In the genomic region with DNA sequence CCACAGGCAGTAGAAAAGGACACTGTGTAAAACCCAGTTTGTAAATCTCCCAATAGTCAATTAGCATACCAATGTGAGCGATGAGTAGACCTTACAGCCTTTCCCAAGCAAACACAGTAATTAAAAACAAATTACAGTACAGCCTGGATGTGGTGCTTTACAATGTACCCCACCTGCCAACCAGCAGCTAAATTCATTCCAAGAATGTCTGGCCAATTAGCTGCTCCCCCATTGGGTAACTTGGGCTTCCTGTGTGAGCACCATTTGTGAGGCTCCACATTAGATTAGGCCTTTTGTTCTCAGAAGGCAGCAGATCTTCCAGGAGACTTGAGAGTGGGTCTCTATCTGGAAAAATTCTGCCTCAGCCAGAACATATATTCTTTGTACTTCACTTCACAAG, we compare ENCODE assay signal across 16 cellular contexts.
"Had no signal": no experiment of that assay in that cellular context is flagged by ENCODE, and none has a peak within 500 bp of the region (broad histone marks: within the 10 kb centered on the region; RNA-seq: fewer than 3 reads in every experiment).

No MANE protein-coding gene starts in this region.

- H3K4me3 ChIP-seq: coronary artery, left lung, tibial artery had no signal

- ATAC-seq: activated CD4-positive, CD25-positive, alpha-beta regulatory T cell treated with anti-CD3 and anti-CD28 coated beads, Interleukin-2, amount 50 U/mL, for 24 hours; activated CD8-positive, alpha-beta T cell treated with anti-CD3 and anti-CD28 coated beads, Interleukin-2, amount 10 ng/mL, durations not matched to agents 7 days and 5 days; left lung had no signal

- DNase-seq: activated CD4-positive, alpha-beta T cell treated with anti-CD3 and anti-CD28 coated beads, Interleukin-2, amount 10 ng/mL, durations not matched to agents 7 days and 5 days; activated CD8-positive, alpha-beta T cell treated with anti-CD3 and anti-CD28 coated beads, Interleukin-2, amount 10 ng/mL, durations not matched to agents 7 days and 5 days; activated naive CD4-positive, alpha-beta T cell treated with Interleukin-2 at 50 U/mL for 16 hours; activated naive CD8-positive, alpha-beta T cell treated with anti-CD3 and anti-CD28 coated beads, Interleukin-2, amount 10 ng/mL, durations not matched to agents 7 days and 5 days; activated T-cell treated with anti-CD3 and anti-CD28 coated beads, Interleukin-2, amount 50 U/mL, for 24 hours; amygdala; hypothalamus; left lung; mammary epithelial cell; stimulated activated CD4-positive, alpha-beta T cell treated with anti-CD3 and anti-CD28 coated beads, Interleukin-12 subunit alpha, Interleukin-12 subunit beta, amount 100 ng/mL, for 4 hours; stimulated activated CD4-positive, alpha-beta T cell treated with anti-CD3 and anti-CD28 coated beads, Interleukin-1b, Interleukin-23, amount 100 ng/mL, for 48 hours; stimulated activated CD8-positive, alpha-beta memory T cell treated with anti-CD3 and anti-CD28 coated beads, Interleukin-4, amount 100 ng/mL, for 48 hours; stimulated activated naive CD4-positive, alpha-beta T cell; tibial artery had no signal

- H3K4me1 ChIP-seq: left lung, tibial artery had no signal

- H3K27ac ChIP-seq: coronary artery, left lung, tibial artery had no signal

- H3K27me3 ChIP-seq: left lung, tibial artery had no signal

- H3K36me3 ChIP-seq: left lung, tibial artery had no signal

- H3K9me3 ChIP-seq: tibial artery had no signal
